ENCODE assay signal across 5 cellular contexts in the genomic region with DNA sequence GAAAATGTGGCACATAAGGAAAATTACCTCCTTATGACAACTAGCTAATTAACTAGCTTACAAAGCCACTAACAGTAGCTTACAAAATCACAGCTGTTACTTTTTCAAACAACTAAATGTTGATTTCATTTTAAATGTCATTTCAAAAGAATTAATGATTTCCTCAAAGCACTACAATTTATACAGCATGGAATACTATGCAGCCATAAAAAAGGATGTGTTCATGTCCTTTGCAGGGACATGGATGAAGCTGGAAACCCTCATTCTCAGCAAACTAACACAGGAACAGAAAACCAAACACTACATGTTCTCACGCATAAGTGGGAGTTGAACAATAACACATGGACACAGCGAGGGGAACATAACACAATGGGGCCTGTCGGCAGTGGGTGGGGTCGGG. TPM values are rescaled to one million over a fixed set of nuclear protein-coding genes. Genes with fewer than 3 reads are reported as not detected.
DNase-seq lines count a peak whose midpoint lies in the region; ATAC-seq, FAIRE-seq and TF ChIP-seq lines count a peak whose summit lies in the region.
"Not testable (repeated sequence)": the region's sequence is repeated elsewhere in the genome, so short reads cannot be mapped to it uniquely, and the experiment has no call there.
"Had no signal": no experiment of that assay in that cellular context is flagged by ENCODE, and none has a peak within 500 bp of the region (broad histone marks: within the 10 kb centered on the region; RNA-seq: fewer than 3 reads in every experiment).

No MANE protein-coding gene starts in this region.

- H3K27ac ChIP-seq in HEK293 (ENCODE audit: extremely low read depth, low read depth, low read length); K562 (ENCODE audit: extremely low read depth, low read depth, low read length); endodermal cell (ENCODE audit: low read depth, low read length): not testable (repeated sequence)

- not testable (repeated sequence) for H3K79me2 ChIP-seq in K562 (ENCODE audit: control insufficient read depth, insufficient read depth, low read length)

- not testable (repeated sequence) for ATAC-seq in K562

- intact Hi-C loops in activated CD4-positive, alpha-beta T cell treated with anti-CD3 and anti-CD28 coated beads, Interleukin-2, amount 10 ng/mL, durations not matched to agents 24 days and 14 days (cut with micrococcal nuclease); K562 (cut with micrococcal nuclease): not testable (repeated sequence)

- H3K27me3 Mint-ChIP-seq in activated CD4-positive, alpha-beta T cell treated with anti-CD3 and anti-CD28 coated beads, Interleukin-2, amount 10 ng/mL, durations not matched to agents 24 days and 14 days; endodermal cell (ENCODE audit: insufficient read depth): not testable (repeated sequence)

- CTCF ChIA-PET in HEK293 (lab: Yijun Ruan, JAX); K562 (lab: Yijun Ruan, JAX; ENCODE audit: low intra/inter-chr PET ratio): not testable (repeated sequence)

- H3K4me3 Mint-ChIP-seq in activated CD4-positive, alpha-beta T cell treated with anti-CD3 and anti-CD28 coated beads, Interleukin-2, amount 10 ng/mL, durations not matched to agents 24 days and 14 days; endodermal cell: not testable (repeated sequence)

- in situ Hi-C loops in K562 (cut with MboI), result not testable (repeated sequence)

- H3K9ac ChIP-seq in K562 (ENCODE audit: insufficient read depth in 1 of 2, low read depth in 2 of 2, low read length in 2 of 2); endodermal cell (ENCODE audit: extremely low read depth, low read length, poor library complexity, severe bottlenecking): not testable (repeated sequence)

- H4K20me1 ChIP-seq in K562 (replicated peaks; ENCODE audit: control insufficient read depth, insufficient read depth, low read length), result not testable (repeated sequence)

- not testable (repeated sequence) for TF ChIP-seq POLR2A in K562 (conservative IDR thresholded peaks at IDR 0.05)

- not testable (repeated sequence) for H3K4me2 ChIP-seq in K562 (ENCODE audit: insufficient read depth, low read length)

- H3K9me3 Mint-ChIP-seq in activated CD4-positive, alpha-beta T cell treated with anti-CD3 and anti-CD28 coated beads, Interleukin-2, amount 10 ng/mL, durations not matched to agents 24 days and 14 days, result peaks cover 10% of the 10 kb centered on the region
- peaks cover 62% of the 10 kb centered on the region for H3K9me3 Mint-ChIP-seq in endodermal cell

- H3K4me1 ChIP-seq in HEK293 (ENCODE audit: control insufficient read depth, insufficient read depth, low read length); K562 (replicated peaks in 1 of 2; ENCODE audit: control insufficient read depth in 2 of 2, insufficient read depth in 2 of 2, low read length in 2 of 2); endodermal cell (ENCODE audit: control insufficient read depth, insufficient read depth, low read length): not testable (repeated sequence)

- not testable (repeated sequence) for H3K36me3 ChIP-seq in HEK293 (ENCODE audit: control insufficient read depth in 2 of 2, insufficient read depth in 1 of 2, low read length in 2 of 2); K562 (ENCODE audit: control insufficient read depth, insufficient read depth, low read length)
- H3K36me3 ChIP-seq in endodermal cell (ENCODE audit: control insufficient read depth, insufficient read depth, low read length), result peaks cover 15% of the 10 kb centered on the region

- FAIRE-seq in K562 (lab: Jason Lieb, UNC), result not testable (repeated sequence)

- not testable (repeated sequence) for H3K27me3 ChIP-seq in K562 (ENCODE audit: control insufficient read depth in 2 of 2, insufficient read depth in 2 of 2, low read length in 2 of 2); endodermal cell (ENCODE audit: control insufficient read depth, insufficient read depth, low read length, poor library complexity, severe bottlenecking)

- not testable (repeated sequence) for H3K4me1 Mint-ChIP-seq in activated CD4-positive, alpha-beta T cell treated with anti-CD3 and anti-CD28 coated beads, Interleukin-2, amount 10 ng/mL, durations not matched to agents 24 days and 14 days; endodermal cell

- not testable (repeated sequence) for H3K4me3 ChIP-seq in HEK293 (ENCODE audit: low read depth, low read length); K562
- peak overlapping the region; percentile 33 for H3K4me3 ChIP-seq in endodermal cell (ENCODE audit: low read length)

- H3K9me3 ChIP-seq in HEK293 (ENCODE audit: control insufficient read depth, insufficient read depth, low read depth, low read length); K562 (replicated peaks; ENCODE audit: control insufficient read depth, insufficient read depth, low read depth, low read length): not testable (repeated sequence)
- peaks cover 57% of the 10 kb centered on the region for H3K9me3 ChIP-seq in endodermal cell (ENCODE audit: control insufficient read depth, low read length)

- 76% methylated on average over 4 of the region's 4 CpGs for WGBS in K562 (ENCODE audit: insufficient coverage, low coverage, missing lambda C conversion rate)
- 85 to 96% methylated on average over 4 of the region's 4 CpGs for WGBS in endodermal cell (ENCODE audit: insufficient coverage in 1 of 2, insufficient read length in 1 of 2), 2 experiments

- not testable (repeated sequence) for TF ChIP-seq CTCF in HEK293 (tag by site-specific recombination; IDR thresholded peaks at IDR 0.05); K562 (IDR thresholded peaks at IDR 0.05 in 2 of 3, conservative IDR thresholded peaks at IDR 0.05 in 1 of 3; ENCODE audit: insufficient read depth in 2 of 3, low read depth in 1 of 3, low read length in 3 of 3); endodermal cell (conservative IDR thresholded peaks at IDR 0.05)

- TF ChIP-seq EP300 in K562 (IDR thresholded peaks at IDR 0.05; ENCODE audit: low read length), result not testable (repeated sequence)

- BruUV-seq in K562 (replicated peaks; lab: Mats Ljungman, UMichigan), result not testable (repeated sequence)

- DNase-seq in activated CD4-positive, alpha-beta T cell treated with anti-CD3 and anti-CD28 coated beads, Interleukin-2, amount 10 ng/mL, durations not matched to agents 24 days and 14 days, result peak; percentile 14
- DNase-seq in K562 (ENCODE audit: extremely low read depth in 1 of 4, low spot score in 3 of 4); endodermal cell: not testable (repeated sequence)

- not testable (repeated sequence) for H3K27ac Mint-ChIP-seq in activated CD4-positive, alpha-beta T cell treated with anti-CD3 and anti-CD28 coated beads, Interleukin-2, amount 10 ng/mL, durations not matched to agents 24 days and 14 days; endodermal cell

- TF ChIP-seq RAD21 in K562 (CRISPR knock-in tag; conservative IDR thresholded peaks at IDR 0.05 in 1 of 2, IDR thresholded peaks at IDR 0.05 in 1 of 2), result not testable (repeated sequence)

- peaks cover 16% of the 10 kb centered on the region for H3K36me3 Mint-ChIP-seq in activated CD4-positive, alpha-beta T cell treated with anti-CD3 and anti-CD28 coated beads, Interleukin-2, amount 10 ng/mL, durations not matched to agents 24 days and 14 days (ENCODE audit: low read depth)
- peaks cover 62% of the 10 kb centered on the region for H3K36me3 Mint-ChIP-seq in endodermal cell (ENCODE audit: low read depth)

- POLR2A ChIA-PET in HEK293 (lab: Yijun Ruan, JAX); K562 (lab: Yijun Ruan, JAX): not testable (repeated sequence)

- not testable (repeated sequence) for H3K9me1 ChIP-seq in K562 (ENCODE audit: control insufficient read depth, insufficient read depth, low read length)

- H2AFZ ChIP-seq in K562 (ENCODE audit: low read depth, low read length), result not testable (repeated sequence)

TF ChIP-seq in HEK293, 187 proteins besides CTCF, POLR2A, EP300 and RAD21:
- TF ChIP-seq ZNF146 (tag by site-specific recombination; IDR thresholded peaks at IDR 0.05), result peak; percentile 61; the same call in 1 of the 2 replicates

TF ChIP-seq in K562, 482 proteins besides CTCF, POLR2A, EP300 and RAD21:
- TF ChIP-seq ZNF146 (CRISPR knock-in tag; IDR thresholded peaks at IDR 0.05; ENCODE audit: unreplicated experiment) (peak; percentile 86), RBM25 (IDR thresholded peaks at IDR 0.05; ENCODE audit: low read depth, low read length, severe bottlenecking) (peak; percentile 12)

RNA-seq across cellular contexts. Expression of gene RUNX2, which starts 50.4 kb away (rescaled TPM):
- 17.1 and 18.3 TPM in 2 replicates for total RNA-seq in activated CD4-positive, alpha-beta T cell treated with anti-CD3 and anti-CD28 coated beads, Interleukin-2, amount 10 ng/mL, durations not matched to agents 24 days and 14 days
- total RNA-seq in K562 (2011; cell fraction: chromatin; rRNA removed; ENCODE audit: low replicate concordance), result 1.00 and 1.4 TPM in 2 replicates
- total RNA-seq in K562 (2011; cell fraction: nucleolus; rRNA removed), result 0.50 and 0.53 TPM in 2 replicates
- 0.73 and 1.5 TPM in 2 replicates for total RNA-seq in K562 (2011; cell fraction: nucleoplasm; rRNA removed)
- total RNA-seq in K562 (2014; rRNA removed) (0.41 and 0.49 TPM in 2 replicates), K562 (2014; rRNA removed; fragmentation: Illumina TruSeq; extraction: Trizol) (0.40 and 0.57 TPM in 2 replicates), K562 (2015; rRNA removed; fragmentation: Illumina TruSeq; extraction: Trizol) (0.43 and 0.45 TPM in 2 replicates), K562 (2021) (0.98 and 1.00 TPM in 2 replicates), endodermal cell (under 1 TPM; 0.18 to 0.26 TPM)
- polyA plus RNA-seq in K562 (2011; rRNA removed) (0.26 and 0.32 TPM in 2 replicates), K562 (2014; fragmentation: Illumina TruSeq; extraction: Trizol) (0.97 and 1.1 TPM in 2 replicates), K562 (2014; fragmentation: Nextera tagmentation; extraction: Ambion mirVana) (under 1 TPM; 0.29 to 0.51 TPM), K562 (2014; rRNA removed) (0.30 and 0.86 TPM in 2 replicates)
- polyA plus RNA-seq in K562 (2011; cell fraction: cytosol; rRNA removed), result 0.10 and 0.16 TPM in 2 replicates
- polyA plus RNA-seq in K562 (2011; cell fraction: nucleus; rRNA removed), result 0.65 and 2.2 TPM in 2 replicates
- 1.6 and 4.5 TPM in 2 replicates for polyA plus RNA-seq in K562 (2012)
- 0.15 and 0.25 TPM in 2 replicates for polyA minus RNA-seq in K562 (2011; rRNA and poly(A)+ RNA removed)
- polyA minus RNA-seq in K562 (2011; cell fraction: cytosol; rRNA and poly(A)+ RNA removed), result 0.19 TPM in 1 of 2 replicates, not detected in the other
- 0.44 and 0.54 TPM in 2 replicates for polyA minus RNA-seq in K562 (2011; cell fraction: nucleus; rRNA and poly(A)+ RNA removed)
- 2.5 TPM for polyA plus RNA-seq in endodermal cell (2013, experiment 1 of 2)
- polyA plus RNA-seq in endodermal cell (2013, experiment 2 of 2), result 3.0 TPM
- total RNA-seq: Caco-2 had no signal
